Comparison of ENCODE assay signal across 8 cellular contexts in genomic region chr1:66764994-66765578, GRCh38. TPM values are rescaled to one million over a fixed set of nuclear protein-coding genes. Genes with fewer than 3 reads are reported as not detected.
A peak's percentile ranks its signal among the peaks of the same experiment; 100 is the strongest.
DNase-seq lines count a peak whose midpoint lies in the region; ATAC-seq, FAIRE-seq and TF ChIP-seq lines count a peak whose summit lies in the region.

No MANE protein-coding gene starts in this region.

- H4K5ac ChIP-seq in H9 (ENCODE audit: insufficient read length, low read depth, low read length), result no peak overlapping the region

- CTCF ChIA-PET in HepG2 (lab: Yijun Ruan, JAX; ENCODE audit: low intra/inter-chr PET ratio, low total read pairs), result interaction anchor here (1.6 to 1.8 kb wide), 2 partner anchors 384 to 447 kb away, joined by 8 to 20 read pairs; no protein-coding TSS in a partner anchor

- TF ChIP-seq EP300 in HepG2 (IDR thresholded peaks at IDR 0.05; ENCODE audit: low read depth in 2 of 2, low read length in 2 of 2) (no peak), HepG2 (CRISPR knock-in tag; IDR thresholded peaks at IDR 0.05; ENCODE audit: borderline replicate concordance) (no peak)

- no peak overlapping the region for H3K27ac ChIP-seq in H9 (ENCODE audit: insufficient read length, low read depth, low read length)
- H3K27ac ChIP-seq in HepG2 (ENCODE audit: extremely low read length, insufficient read depth, low read length), result no peak overlapping the region

- no peaks in the 10 kb centered on the region for H3K27me3 Mint-ChIP-seq in H9 (ENCODE audit: low read depth)

- H3K4me3 Mint-ChIP-seq in H9, result no peak overlapping the region
- H3K4me3 Mint-ChIP-seq in stimulated activated effector memory CD8-positive, alpha-beta T cell treated with anti-CD3 and anti-CD28 coated beads, Interleukin-12 subunit alpha, Interleukin-12 subunit beta, amount 100 ng/mL, for 72 hours, result no peak overlapping the region

- no peak overlapping the region for H2BK120ac ChIP-seq in H9 (ENCODE audit: low read depth, low read length, poor library complexity, severe bottlenecking)

- no peaks in the 10 kb centered on the region; a peak in 1 of 7 replicates for H3K36me3 Mint-ChIP-seq in H9 (ENCODE audit: insufficient read depth in 1 of 3, low read depth in 3 of 3)
- H3K36me3 Mint-ChIP-seq in stimulated activated effector memory CD8-positive, alpha-beta T cell treated with anti-CD3 and anti-CD28 coated beads, Interleukin-12 subunit alpha, Interleukin-12 subunit beta, amount 100 ng/mL, for 72 hours, result no peaks in the 10 kb centered on the region

- peak; percentile 82 for TF ChIP-seq CTCF in H9 (conservative IDR thresholded peaks at IDR 0.05)
- TF ChIP-seq CTCF in HepG2 (CRISPR knock-in tag; IDR thresholded peaks at IDR 0.05), result peak; percentile 67

- H3K9me3 ChIP-seq in H9 (ENCODE audit: control insufficient read depth, low read depth, low read length), result no peaks in the 10 kb centered on the region
- H3K9me3 ChIP-seq in HepG2 (ENCODE audit: low read length), result no peaks in the 10 kb centered on the region

- DNase-seq in ELR (ENCODE audit: low read depth), result peak; percentile 71
- DNase-seq in H9, result no peak
- peak; percentile 72 for DNase-seq in NCI-H1105 treated with DMSO at 0.1 percent for 48 hours (lab: John Stamatoyannopoulos, UW)
- peak; percentile 15 for DNase-seq in T-helper 9 cell
- DNase-seq in central memory CD4-positive, alpha-beta T cell, result peak; percentile 50
- peak; percentile 24 for DNase-seq in HepG2 (ENCODE audit: low spot score)
- peak; percentile 23 to 68 for DNase-seq in stimulated activated effector memory CD8-positive, alpha-beta T cell treated with anti-CD3 and anti-CD28 coated beads, Interleukin-12 subunit alpha, Interleukin-12 subunit beta, amount 100 ng/mL, for 72 hours (ENCODE audit: low spot score in 2 of 2)

- H3K4me3 ChIP-seq in HepG2 (replicated peaks in 1 of 3; ENCODE audit: insufficient read depth in 1 of 3, low read depth in 2 of 3, low read length in 3 of 3), result no peak overlapping the region

- no peaks in the 10 kb centered on the region for H3K23me2 ChIP-seq in H9 (ENCODE audit: insufficient read length, low read depth, low read length, poor library complexity, severe bottlenecking)

- H3K9me3 Mint-ChIP-seq in H9, result peaks cover 2 to 5% of the 10 kb centered on the region in 2 experiments; a peak in 3 of 5 replicates
- no peaks in the 10 kb centered on the region for H3K9me3 Mint-ChIP-seq in stimulated activated effector memory CD8-positive, alpha-beta T cell treated with anti-CD3 and anti-CD28 coated beads, Interleukin-12 subunit alpha, Interleukin-12 subunit beta, amount 100 ng/mL, for 72 hours

- no peak for TF ChIP-seq POLR2A in HepG2 (IDR thresholded peaks at IDR 0.05; ENCODE audit: insufficient read depth in 1 of 2, low read depth in 2 of 2, low read length in 2 of 2)

- BruUV-seq in HepG2 (replicated peaks; lab: Mats Ljungman, UMichigan), result no TSS peak

- ATAC-seq in HepG2 (peak; percentile 56; the same call in 2 of the 3 replicates), GM21381 (IDR thresholded peaks at IDR 0.05; ENCODE audit: unreplicated experiment) (no peak)
- peak; percentile 53 for ATAC-seq in stimulated activated effector memory CD8-positive, alpha-beta T cell treated with anti-CD3 and anti-CD28 coated beads, Interleukin-12 subunit alpha, Interleukin-12 subunit beta, amount 100 ng/mL, for 72 hours

- whole genome bisulfite sequencing in H9 (ENCODE audit: extremely low coverage, insufficient read length, low lambda C conversion rate), result no CpG with 5 or more reads among the region's 3 CpGs
- WGBS in HepG2 (ENCODE audit: low lambda C conversion rate), result 1% methylated on average over 3 of the region's 3 CpGs

- H3K27ac Mint-ChIP-seq in H9, result no peak overlapping the region
- no peak overlapping the region for H3K27ac Mint-ChIP-seq in stimulated activated effector memory CD8-positive, alpha-beta T cell treated with anti-CD3 and anti-CD28 coated beads, Interleukin-12 subunit alpha, Interleukin-12 subunit beta, amount 100 ng/mL, for 72 hours

- intact Hi-C loops in HepG2 (cut with micrococcal nuclease; ENCODE audit: unreplicated experiment), result loop anchor here (2.0 to 5.0 kb wide), 3 partner anchors 162 to 448 kb away; no protein-coding TSS in a partner anchor

- no peak overlapping the region for H3K56ac ChIP-seq in H9 (ENCODE audit: insufficient read length, low read depth, low read length)

- H2AFZ ChIP-seq in H9 (ENCODE audit: low read length) (no peak overlapping the region), HepG2 (ENCODE audit: low read length) (no peak overlapping the region)

- H3K4me2 ChIP-seq in H9 (ENCODE audit: insufficient read depth, insufficient read length, low read length) (no peak overlapping the region), HepG2 (ENCODE audit: low read depth, low read length) (no peak overlapping the region)

- no peak overlapping the region for H2AK5ac ChIP-seq in H9 (ENCODE audit: insufficient read length, low read length)

- no peak overlapping the region for H2BK15ac ChIP-seq in H9 (ENCODE audit: low read depth, low read length)

- no peak overlapping the region for H3K14ac ChIP-seq in H9 (ENCODE audit: insufficient read depth, low read length)

- no peaks in the 10 kb centered on the region for H3K4me1 Mint-ChIP-seq in H9
- H3K4me1 Mint-ChIP-seq in stimulated activated effector memory CD8-positive, alpha-beta T cell treated with anti-CD3 and anti-CD28 coated beads, Interleukin-12 subunit alpha, Interleukin-12 subunit beta, amount 100 ng/mL, for 72 hours, result peaks cover 17% of the 10 kb centered on the region

- H3K9ac ChIP-seq in H9 (ENCODE audit: extremely low read depth, insufficient read length, low read length) (no peak overlapping the region), HepG2 (ENCODE audit: insufficient read depth, low read depth, low read length) (no peak overlapping the region)

- no peak overlapping the region for H4K8ac ChIP-seq in H9 (replicated peaks; ENCODE audit: insufficient read length, low read depth, low read length)

- H3K4me1 ChIP-seq in H9 (ENCODE audit: insufficient read depth, low read length), result no peaks in the 10 kb centered on the region
- no peaks in the 10 kb centered on the region for H3K4me1 ChIP-seq in HepG2 (ENCODE audit: insufficient read depth, low read length)

- H3K18ac ChIP-seq in H9 (ENCODE audit: insufficient read length, low read depth, low read length), result no peak overlapping the region

- H3K79me2 ChIP-seq in H9 (ENCODE audit: insufficient read depth, low read length) (no peaks in the 10 kb centered on the region), HepG2 (ENCODE audit: insufficient read depth, low read length) (no peaks in the 10 kb centered on the region)

- no peak overlapping the region for H2BK5ac ChIP-seq in H9 (ENCODE audit: insufficient read length, low read length)

- no peak overlapping the region for H2BK12ac ChIP-seq in H9 (ENCODE audit: insufficient read length, low read depth, low read length)

- H3K36me3 ChIP-seq in HepG2 (replicated peaks in 1 of 2; ENCODE audit: control insufficient read depth in 1 of 2, insufficient read depth in 2 of 2, low read length in 2 of 2), result no peaks in the 10 kb centered on the region

- H3K27me3 ChIP-seq in H9 (ENCODE audit: insufficient read depth, low read length) (no peaks in the 10 kb centered on the region), HepG2 (ENCODE audit: control insufficient read depth in 1 of 2, insufficient read depth in 2 of 2, low read length in 2 of 2) (no peaks in the 10 kb centered on the region)

- H3K79me1 ChIP-seq in H9 (ENCODE audit: insufficient read depth, low read depth, low read length, poor library complexity, severe bottlenecking), result no peaks in the 10 kb centered on the region

- H4K20me1 ChIP-seq in H9 (ENCODE audit: control insufficient read depth, insufficient read depth, insufficient read length), result no peaks in the 10 kb centered on the region
- no peaks in the 10 kb centered on the region for H4K20me1 ChIP-seq in HepG2 (ENCODE audit: insufficient read depth, low read length)

- POLR2A ChIA-PET in HepG2 (lab: Yijun Ruan, JAX), result no interaction called here

- no peak overlapping the region for H3K4ac ChIP-seq in H9 (ENCODE audit: low read depth, low read length)

- H3T11ph ChIP-seq in H9 (ENCODE audit: low read length), result no peak overlapping the region

- H2BK20ac ChIP-seq in H9 (ENCODE audit: low read depth, low read length, poor library complexity, severe bottlenecking), result no peak overlapping the region

- H3K23ac ChIP-seq in H9 (ENCODE audit: insufficient read length, low read depth, low read length), result no peak overlapping the region

- H4K91ac ChIP-seq in H9 (ENCODE audit: insufficient read length, low read depth, low read length), result no peak overlapping the region

- in situ Hi-C loops in HepG2 (cut with HindIII; ENCODE audit: extremely low pct_ligation_motif_present, low pct_unique_long_range_greater_than_20kb), result loop anchor here (10.0 kb wide), 1 partner anchor 380 kb away; no protein-coding TSS in a partner anchor

- no peak for FAIRE-seq in HepG2 (lab: Jason Lieb, UNC)

- TF ChIP-seq RAD21 in HepG2 (CRISPR knock-in tag; IDR thresholded peaks at IDR 0.05), result peak; percentile 30; the same call in 1 of the 2 replicates

RNA-seq across cellular contexts. Expression of gene DYNLT5, which starts 12.8 kb away (rescaled TPM):
- total RNA-seq in H9 (2021), result 0.83 and 0.86 TPM in 2 replicates
- not detected in 2 replicates for total RNA-seq in HepG2 (2016; rRNA removed; fragmentation: Illumina TruSeq; extraction: Trizol)
- not detected in 2 replicates for total RNA-seq in HepG2 (2016; cell fraction: cytosol; rRNA removed; fragmentation: Illumina TruSeq; extraction: Trizol; ENCODE audit: low read depth)
- total RNA-seq in HepG2 (2016; cell fraction: insoluble cytoplasmic fraction; rRNA removed; fragmentation: Illumina TruSeq; extraction: Trizol), result not detected in 2 replicates
- total RNA-seq in HepG2 (2016; cell fraction: membrane; rRNA removed; fragmentation: Illumina TruSeq; extraction: Trizol), result not detected in 2 replicates
- not detected in 2 replicates for total RNA-seq in HepG2 (2016; cell fraction: nucleus; rRNA removed; fragmentation: Illumina TruSeq; extraction: Trizol)
- not detected in 2 replicates for polyA plus RNA-seq in HepG2 (2011; rRNA removed)
- polyA plus RNA-seq in HepG2 (2011; cell fraction: cytosol; rRNA removed), result not detected in 2 replicates
- polyA plus RNA-seq in HepG2 (2011; cell fraction: nucleus; rRNA removed), result not detected in 2 replicates
- not detected in 2 replicates for polyA plus RNA-seq in HepG2 (2012)
- polyA plus RNA-seq in HepG2 (2016; cell fraction: cytosol; fragmentation: Illumina TruSeq; extraction: Trizol; ENCODE audit: low read depth), result not detected in 2 replicates
- not detected in 2 replicates for polyA plus RNA-seq in HepG2 (2016; cell fraction: insoluble cytoplasmic fraction; fragmentation: Illumina TruSeq; extraction: Trizol; ENCODE audit: low read depth)
- polyA plus RNA-seq in HepG2 (2016; cell fraction: membrane; fragmentation: Illumina TruSeq; extraction: Trizol; ENCODE audit: low read depth), result not detected in 2 replicates
- not detected in 2 replicates for polyA plus RNA-seq in HepG2 (2016; cell fraction: nucleus; fragmentation: Illumina TruSeq; extraction: Trizol; ENCODE audit: insufficient read depth, low read depth)
- not detected in 2 replicates for polyA minus RNA-seq in HepG2 (2011; rRNA and poly(A)+ RNA removed; ENCODE audit: low replicate concordance)
- not detected in 2 replicates for polyA minus RNA-seq in HepG2 (2011; cell fraction: cytosol; rRNA and poly(A)+ RNA removed)
- not detected in 2 replicates for polyA minus RNA-seq in HepG2 (2011; cell fraction: nucleus; rRNA and poly(A)+ RNA removed)

RNA-seq across cellular contexts. Expression of gene INSL5, which starts 36.0 kb away (rescaled TPM):
- total RNA-seq in H9 (2021) (not detected in 2 replicates), HepG2 (2016; rRNA removed; fragmentation: Illumina TruSeq; extraction: Trizol) (not detected in 2 replicates)
- not detected in 2 replicates for total RNA-seq in HepG2 (2016; cell fraction: cytosol; rRNA removed; fragmentation: Illumina TruSeq; extraction: Trizol; ENCODE audit: low read depth)
- not detected in 2 replicates for total RNA-seq in HepG2 (2016; cell fraction: insoluble cytoplasmic fraction; rRNA removed; fragmentation: Illumina TruSeq; extraction: Trizol)
- total RNA-seq in HepG2 (2016; cell fraction: membrane; rRNA removed; fragmentation: Illumina TruSeq; extraction: Trizol), result not detected in 2 replicates
- not detected in 2 replicates for total RNA-seq in HepG2 (2016; cell fraction: nucleus; rRNA removed; fragmentation: Illumina TruSeq; extraction: Trizol)
- not detected in 2 replicates for polyA plus RNA-seq in HepG2 (2011; rRNA removed)
- polyA plus RNA-seq in HepG2 (2011; cell fraction: cytosol; rRNA removed), result not detected in 2 replicates
- polyA plus RNA-seq in HepG2 (2011; cell fraction: nucleus; rRNA removed), result not detected in 2 replicates
- not detected in 2 replicates for polyA plus RNA-seq in HepG2 (2012)
- not detected in 2 replicates for polyA plus RNA-seq in HepG2 (2016; cell fraction: cytosol; fragmentation: Illumina TruSeq; extraction: Trizol; ENCODE audit: low read depth)
- polyA plus RNA-seq in HepG2 (2016; cell fraction: insoluble cytoplasmic fraction; fragmentation: Illumina TruSeq; extraction: Trizol; ENCODE audit: low read depth), result not detected in 2 replicates
- polyA plus RNA-seq in HepG2 (2016; cell fraction: membrane; fragmentation: Illumina TruSeq; extraction: Trizol; ENCODE audit: low read depth), result not detected in 2 replicates
- polyA plus RNA-seq in HepG2 (2016; cell fraction: nucleus; fragmentation: Illumina TruSeq; extraction: Trizol; ENCODE audit: insufficient read depth, low read depth), result not detected in 2 replicates
- polyA minus RNA-seq in HepG2 (2011; rRNA and poly(A)+ RNA removed; ENCODE audit: low replicate concordance), result not detected in 2 replicates
- polyA minus RNA-seq in HepG2 (2011; cell fraction: cytosol; rRNA and poly(A)+ RNA removed), result not detected in 2 replicates
- not detected in 2 replicates for polyA minus RNA-seq in HepG2 (2011; cell fraction: nucleus; rRNA and poly(A)+ RNA removed)
